In the genomic region with DNA sequence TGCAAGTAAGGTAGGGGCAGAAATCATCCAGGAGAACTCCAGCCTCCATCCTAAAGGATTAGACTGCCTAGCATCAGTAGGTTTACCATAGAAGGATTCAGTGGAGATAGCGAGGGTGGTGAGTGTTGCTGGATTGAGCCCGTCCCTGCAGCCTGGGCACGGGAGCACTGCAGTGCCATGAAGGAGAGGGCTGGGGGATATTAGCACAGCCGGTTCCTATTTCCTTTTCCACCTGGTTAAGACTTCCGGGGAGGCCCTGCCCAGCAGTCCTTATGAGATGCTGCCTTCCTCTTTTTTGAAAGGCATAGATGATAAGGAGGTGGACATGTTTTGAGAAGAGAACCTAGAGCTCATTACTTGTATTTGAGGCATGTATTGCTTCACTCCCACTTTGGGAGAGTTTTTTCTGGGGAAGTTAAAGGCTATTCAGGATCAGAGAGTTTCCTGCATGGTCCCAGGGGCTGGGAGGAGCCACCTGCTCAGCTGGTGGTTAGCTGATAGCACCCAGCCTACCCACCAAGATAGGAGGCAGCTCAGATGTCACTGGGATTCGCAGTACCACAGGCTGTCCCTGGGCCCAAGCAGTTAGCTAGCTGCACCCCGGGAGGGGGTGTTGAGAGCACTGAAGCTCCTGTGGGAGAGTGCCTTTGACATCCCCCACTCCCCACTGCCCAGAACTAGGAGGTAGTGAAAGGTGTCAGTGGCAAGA, we compare ENCODE assay signal across 1 cellular context.
TF ChIP-seq lines count a peak whose summit lies in the region.

No MANE protein-coding gene starts in this region.

TF ChIP-seq in K562, 482 proteins besides CTCF, POLR2A, EP300 and RAD21 (continues in another document):
- TF ChIP-seq, protein P1, sequence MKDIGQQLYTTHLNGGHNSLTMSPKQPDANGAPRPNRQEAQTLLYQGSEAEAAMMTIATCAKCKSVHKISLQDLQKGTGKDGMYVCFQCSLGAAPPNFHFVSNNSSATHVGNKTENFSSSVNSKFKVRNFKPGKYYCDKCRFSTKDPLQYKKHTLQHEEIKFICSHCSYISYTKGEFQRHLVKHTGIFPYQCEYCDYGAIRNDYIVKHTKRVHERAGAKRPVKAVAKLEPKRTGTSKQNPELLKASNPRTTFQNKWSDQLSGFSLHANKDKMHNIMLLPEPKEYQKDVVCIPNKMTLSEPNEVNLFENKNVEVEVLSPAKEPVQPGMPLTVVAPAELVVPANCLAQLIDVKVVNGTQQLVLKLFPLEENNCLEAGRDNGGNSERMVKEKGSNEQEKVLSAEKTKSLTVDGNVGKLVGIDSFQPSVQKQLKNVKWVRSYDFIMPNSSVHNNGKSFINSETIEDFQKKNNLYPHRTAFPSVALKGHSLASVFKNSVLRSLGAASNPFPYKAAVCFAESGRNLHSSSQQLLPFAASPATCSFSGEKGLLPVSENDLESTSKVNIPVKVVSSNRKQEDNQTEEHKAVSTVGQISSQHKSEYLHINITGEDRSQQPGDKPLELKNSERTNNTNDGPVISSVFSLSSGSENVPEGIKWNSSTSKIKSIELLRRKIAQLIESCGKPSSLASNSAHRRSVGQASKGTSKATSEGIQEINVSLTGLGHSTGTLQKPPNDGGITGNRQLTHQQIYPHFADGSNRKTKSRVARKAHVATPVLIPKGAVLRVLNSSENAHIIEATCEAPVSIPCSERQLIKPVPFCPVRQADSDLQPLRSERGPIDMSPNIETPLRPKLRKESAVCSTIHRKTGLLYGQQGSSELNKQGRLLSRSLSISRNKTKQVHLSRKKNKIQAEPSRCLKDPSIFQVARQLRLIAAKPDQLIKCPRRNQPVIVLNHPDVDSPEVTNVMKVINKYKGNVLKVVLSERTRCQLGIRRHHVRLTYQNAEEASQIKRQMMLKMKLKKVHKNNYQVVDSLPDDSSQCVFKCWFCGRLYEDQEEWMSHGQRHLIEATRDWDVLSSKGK (CRISPR knock-in tag; IDR thresholded peaks at IDR 0.05), result no peak
- TF ChIP-seq DPF2 (IDR thresholded peaks at IDR 0.05) (peak; percentile 24; the same call in 1 of the 2 replicates), ZNF764 (CRISPR knock-in tag; IDR thresholded peaks at IDR 0.05; ENCODE audit: low read depth) (no peak), GTF2E2 (tag; IDR thresholded peaks at IDR 0.05) (no peak), SMARCA5 (IDR thresholded peaks at IDR 0.05) (no peak), RBM22 (IDR thresholded peaks at IDR 0.05; ENCODE audit: low read depth, low read length, poor library complexity, severe bottlenecking) (no peak), XRCC4 (IDR thresholded peaks at IDR 0.05; ENCODE audit: extremely low read depth, insufficient read depth, insufficient read length) (no peak), ZNF124 (CRISPR knock-in tag; IDR thresholded peaks at IDR 0.05) (no peak), RBBP5 (IDR thresholded peaks at IDR 0.05; ENCODE audit: borderline replicate concordance, insufficient read depth, low read length, poor library complexity, severe bottlenecking) (no peak), RB1 (IDR thresholded peaks at IDR 0.05; ENCODE audit: low read depth) (no peak), ZNF324 (CRISPR knock-in tag; IDR thresholded peaks at IDR 0.05) (no peak), U2AF2 (optimal IDR thresholded peaks at IDR 0.05; ENCODE audit: low read depth, low read length) (no peak), PHB (CRISPR knock-in tag; IDR thresholded peaks at IDR 0.05) (no peak), MCM5 (IDR thresholded peaks at IDR 0.05; ENCODE audit: low read depth) (no peak), LARP7 (IDR thresholded peaks at IDR 0.05) (no peak), NCOA4 (IDR thresholded peaks at IDR 0.05; ENCODE audit: partially characterized antibody) (no peak), RBM17 (IDR thresholded peaks at IDR 0.05; ENCODE audit: borderline replicate concordance, low read depth, low read length) (no peak)
- TF ChIP-seq, protein P2, sequence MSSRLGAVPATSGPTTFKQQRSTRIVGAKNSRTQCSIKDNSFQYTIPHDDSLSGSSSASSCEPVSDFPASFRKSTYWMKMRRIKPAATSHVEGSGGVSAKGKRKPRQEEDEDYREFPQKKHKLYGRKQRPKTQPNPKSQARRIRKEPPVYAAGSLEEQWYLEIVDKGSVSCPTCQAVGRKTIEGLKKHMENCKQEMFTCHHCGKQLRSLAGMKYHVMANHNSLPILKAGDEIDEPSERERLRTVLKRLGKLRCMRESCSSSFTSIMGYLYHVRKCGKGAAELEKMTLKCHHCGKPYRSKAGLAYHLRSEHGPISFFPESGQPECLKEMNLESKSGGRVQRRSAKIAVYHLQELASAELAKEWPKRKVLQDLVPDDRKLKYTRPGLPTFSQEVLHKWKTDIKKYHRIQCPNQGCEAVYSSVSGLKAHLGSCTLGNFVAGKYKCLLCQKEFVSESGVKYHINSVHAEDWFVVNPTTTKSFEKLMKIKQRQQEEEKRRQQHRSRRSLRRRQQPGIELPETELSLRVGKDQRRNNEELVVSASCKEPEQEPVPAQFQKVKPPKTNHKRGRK (tag; IDR thresholded peaks at IDR 0.05), result no peak
- TF ChIP-seq, protein P3, sequence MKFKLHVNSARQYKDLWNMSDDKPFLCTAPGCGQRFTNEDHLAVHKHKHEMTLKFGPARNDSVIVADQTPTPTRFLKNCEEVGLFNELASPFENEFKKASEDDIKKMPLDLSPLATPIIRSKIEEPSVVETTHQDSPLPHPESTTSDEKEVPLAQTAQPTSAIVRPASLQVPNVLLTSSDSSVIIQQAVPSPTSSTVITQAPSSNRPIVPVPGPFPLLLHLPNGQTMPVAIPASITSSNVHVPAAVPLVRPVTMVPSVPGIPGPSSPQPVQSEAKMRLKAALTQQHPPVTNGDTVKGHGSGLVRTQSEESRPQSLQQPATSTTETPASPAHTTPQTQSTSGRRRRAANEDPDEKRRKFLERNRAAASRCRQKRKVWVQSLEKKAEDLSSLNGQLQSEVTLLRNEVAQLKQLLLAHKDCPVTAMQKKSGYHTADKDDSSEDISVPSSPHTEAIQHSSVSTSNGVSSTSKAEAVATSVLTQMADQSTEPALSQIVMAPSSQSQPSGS (CRISPR knock-in tag; IDR thresholded peaks at IDR 0.05), result no peak
- TF ChIP-seq, protein P4, sequence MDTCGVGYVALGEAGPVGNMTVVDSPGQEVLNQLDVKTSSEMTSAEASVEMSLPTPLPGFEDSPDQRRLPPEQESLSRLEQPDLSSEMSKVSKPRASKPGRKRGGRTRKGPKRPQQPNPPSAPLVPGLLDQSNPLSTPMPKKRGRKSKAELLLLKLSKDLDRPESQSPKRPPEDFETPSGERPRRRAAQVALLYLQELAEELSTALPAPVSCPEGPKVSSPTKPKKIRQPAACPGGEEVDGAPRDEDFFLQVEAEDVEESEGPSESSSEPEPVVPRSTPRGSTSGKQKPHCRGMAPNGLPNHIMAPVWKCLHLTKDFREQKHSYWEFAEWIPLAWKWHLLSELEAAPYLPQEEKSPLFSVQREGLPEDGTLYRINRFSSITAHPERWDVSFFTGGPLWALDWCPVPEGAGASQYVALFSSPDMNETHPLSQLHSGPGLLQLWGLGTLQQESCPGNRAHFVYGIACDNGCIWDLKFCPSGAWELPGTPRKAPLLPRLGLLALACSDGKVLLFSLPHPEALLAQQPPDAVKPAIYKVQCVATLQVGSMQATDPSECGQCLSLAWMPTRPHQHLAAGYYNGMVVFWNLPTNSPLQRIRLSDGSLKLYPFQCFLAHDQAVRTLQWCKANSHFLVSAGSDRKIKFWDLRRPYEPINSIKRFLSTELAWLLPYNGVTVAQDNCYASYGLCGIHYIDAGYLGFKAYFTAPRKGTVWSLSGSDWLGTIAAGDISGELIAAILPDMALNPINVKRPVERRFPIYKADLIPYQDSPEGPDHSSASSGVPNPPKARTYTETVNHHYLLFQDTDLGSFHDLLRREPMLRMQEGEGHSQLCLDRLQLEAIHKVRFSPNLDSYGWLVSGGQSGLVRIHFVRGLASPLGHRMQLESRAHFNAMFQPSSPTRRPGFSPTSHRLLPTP (IDR thresholded peaks at IDR 0.05; ENCODE audit: borderline replicate concordance, extremely low read depth, insufficient read length), result no peak
- TF ChIP-seq, protein P5, sequence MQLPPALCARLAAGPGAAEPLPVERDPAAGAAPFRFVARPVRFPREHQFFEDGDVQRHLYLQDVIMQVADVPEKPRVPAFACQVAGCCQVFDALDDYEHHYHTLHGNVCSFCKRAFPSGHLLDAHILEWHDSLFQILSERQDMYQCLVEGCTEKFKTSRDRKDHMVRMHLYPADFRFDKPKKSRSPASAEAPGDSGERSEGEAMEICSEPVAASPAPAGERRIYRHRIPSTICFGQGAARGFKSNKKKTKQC (CRISPR knock-in tag; IDR thresholded peaks at IDR 0.05), result no peak
- TF ChIP-seq, protein P6, sequence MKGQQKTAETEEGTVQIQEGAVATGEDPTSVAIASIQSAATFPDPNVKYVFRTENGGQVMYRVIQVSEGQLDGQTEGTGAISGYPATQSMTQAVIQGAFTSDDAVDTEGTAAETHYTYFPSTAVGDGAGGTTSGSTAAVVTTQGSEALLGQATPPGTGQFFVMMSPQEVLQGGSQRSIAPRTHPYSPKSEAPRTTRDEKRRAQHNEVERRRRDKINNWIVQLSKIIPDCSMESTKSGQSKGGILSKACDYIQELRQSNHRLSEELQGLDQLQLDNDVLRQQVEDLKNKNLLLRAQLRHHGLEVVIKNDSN (CRISPR knock-in tag; IDR thresholded peaks at IDR 0.05), result no peak
- TF ChIP-seq, protein P7, sequence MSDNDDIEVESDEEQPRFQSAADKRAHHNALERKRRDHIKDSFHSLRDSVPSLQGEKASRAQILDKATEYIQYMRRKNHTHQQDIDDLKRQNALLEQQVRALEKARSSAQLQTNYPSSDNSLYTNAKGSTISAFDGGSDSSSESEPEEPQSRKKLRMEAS (CRISPR knock-in tag; IDR thresholded peaks at IDR 0.05), result peak; percentile 44; the same call in 1 of the 2 replicates
- TF ChIP-seq, protein P8, sequence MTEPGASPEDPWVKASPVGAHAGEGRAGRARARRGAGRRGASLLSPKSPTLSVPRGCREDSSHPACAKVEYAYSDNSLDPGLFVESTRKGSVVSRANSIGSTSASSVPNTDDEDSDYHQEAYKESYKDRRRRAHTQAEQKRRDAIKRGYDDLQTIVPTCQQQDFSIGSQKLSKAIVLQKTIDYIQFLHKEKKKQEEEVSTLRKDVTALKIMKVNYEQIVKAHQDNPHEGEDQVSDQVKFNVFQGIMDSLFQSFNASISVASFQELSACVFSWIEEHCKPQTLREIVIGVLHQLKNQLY (CRISPR knock-in tag; conservative IDR thresholded peaks at IDR 0.05), result no peak
- TF ChIP-seq, protein P9, sequence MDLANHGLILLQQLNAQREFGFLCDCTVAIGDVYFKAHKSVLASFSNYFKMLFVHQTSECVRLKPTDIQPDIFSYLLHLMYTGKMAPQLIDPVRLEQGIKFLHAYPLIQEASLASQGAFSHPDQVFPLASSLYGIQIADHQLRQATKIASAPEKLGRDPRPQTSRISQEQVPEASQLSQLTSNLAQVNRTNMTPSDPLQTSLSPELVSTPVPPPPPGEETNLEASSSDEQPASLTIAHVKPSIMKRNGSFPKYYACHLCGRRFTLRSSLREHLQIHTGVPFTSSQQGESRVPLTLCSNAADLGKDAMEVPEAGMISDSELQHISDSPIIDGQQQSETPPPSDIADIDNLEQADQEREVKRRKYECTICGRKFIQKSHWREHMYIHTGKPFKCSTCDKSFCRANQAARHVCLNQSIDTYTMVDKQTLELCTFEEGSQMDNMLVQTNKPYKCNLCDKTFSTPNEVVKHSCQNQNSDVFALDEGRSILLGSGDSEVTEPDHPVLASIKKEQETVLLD (IDR thresholded peaks at IDR 0.05), result no peak
- TF ChIP-seq, protein P10, sequence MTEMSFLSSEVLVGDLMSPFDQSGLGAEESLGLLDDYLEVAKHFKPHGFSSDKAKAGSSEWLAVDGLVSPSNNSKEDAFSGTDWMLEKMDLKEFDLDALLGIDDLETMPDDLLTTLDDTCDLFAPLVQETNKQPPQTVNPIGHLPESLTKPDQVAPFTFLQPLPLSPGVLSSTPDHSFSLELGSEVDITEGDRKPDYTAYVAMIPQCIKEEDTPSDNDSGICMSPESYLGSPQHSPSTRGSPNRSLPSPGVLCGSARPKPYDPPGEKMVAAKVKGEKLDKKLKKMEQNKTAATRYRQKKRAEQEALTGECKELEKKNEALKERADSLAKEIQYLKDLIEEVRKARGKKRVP (CRISPR knock-in tag; IDR thresholded peaks at IDR 0.05), result no peak
